In the genomic region with DNA sequence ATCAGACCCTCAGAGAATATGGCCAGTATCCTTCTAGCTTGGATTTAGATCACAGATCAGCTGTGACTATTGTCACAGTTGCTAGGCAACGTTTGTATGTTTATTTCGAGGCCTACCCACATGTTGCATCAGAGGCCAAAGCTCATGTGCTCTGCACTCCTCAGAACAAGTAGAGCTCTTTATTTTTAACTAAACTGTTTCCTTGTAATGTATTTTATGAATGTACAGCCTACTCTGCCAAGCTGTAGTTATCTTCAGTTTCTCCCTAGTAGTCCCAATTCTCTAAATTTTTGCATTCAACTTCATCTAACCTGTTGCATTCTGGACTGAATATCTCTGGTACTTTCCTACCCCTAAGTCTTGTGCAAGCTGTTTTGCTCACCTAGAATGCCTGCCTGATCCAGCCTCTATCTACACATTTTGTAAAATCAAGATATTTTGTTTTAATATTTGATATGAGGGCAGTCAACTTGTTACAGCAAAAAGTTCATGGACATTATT, we compare ENCODE assay signal across 8 cellular contexts. TPM values are rescaled to one million over a fixed set of nuclear protein-coding genes. Genes with fewer than 3 reads are reported as not detected.
DNase-seq lines count a peak whose midpoint lies in the region; ATAC-seq, FAIRE-seq and TF ChIP-seq lines count a peak whose summit lies in the region.

No MANE protein-coding gene starts in this region.

- H3K27ac ChIP-seq in CD4-positive, CD25-positive, alpha-beta regulatory T cell (ENCODE audit: insufficient read depth, low read length, poor library complexity, severe bottlenecking) = peak overlapping the region; percentile 90
- peak overlapping the region; percentile 58 to 79 for H3K27ac ChIP-seq in liver (ENCODE audit: low read depth in 1 of 2, low read length in 2 of 2)
- peak overlapping the region; percentile 38 to 90 (median 70) for H3K27ac ChIP-seq in tibial nerve

- H3K4me1 Mint-ChIP-seq in CD4-positive, CD25-positive, alpha-beta regulatory T cell = peaks cover 47 to 83% (median 75%) of the 10 kb centered on the region in 4 donors

- ATAC-seq in CD4-positive, CD25-positive, alpha-beta regulatory T cell (ENCODE audit: low read depth in 2 of 2) = peak; percentile 67 to 72
- ATAC-seq in GM19351 (IDR thresholded peaks at IDR 0.05; ENCODE audit: unreplicated experiment) (peak; percentile 68), HG02642 (IDR thresholded peaks at IDR 0.05; ENCODE audit: poor library complexity, unreplicated experiment) (no peak)

- peak; percentile 10 to 16 for TF ChIP-seq RAD21 in liver (IDR thresholded peaks at IDR 0.05)

- WGBS in liver = 5% methylated on average over 2 of the region's 2 CpGs
- WGBS in tibial nerve, 2 donors = 0 to 16% methylated on average over 2 of the region's 2 CpGs

- no peaks in the 10 kb centered on the region for H3K9me3 ChIP-seq in CD4-positive, CD25-positive, alpha-beta regulatory T cell (ENCODE audit: control insufficient read depth in 2 of 2, low read length in 2 of 2)
- H3K9me3 ChIP-seq in liver (ENCODE audit: control insufficient read depth in 4 of 4, low read length in 3 of 4) (no peaks in the 10 kb centered on the region), tibial nerve (no peaks in the 10 kb centered on the region)

- TF ChIP-seq CTCF in bronchial epithelial cell (IDR thresholded peaks at IDR 0.05; ENCODE audit: insufficient read depth, low read length, severe bottlenecking) = no peak
- TF ChIP-seq CTCF in liver (IDR thresholded peaks at IDR 0.05; ENCODE audit: low read depth, low read length, missing input control) = no peak
- no peak for TF ChIP-seq CTCF in tibial nerve (IDR thresholded peaks at IDR 0.05)

- H3K27me3 Mint-ChIP-seq in CD4-positive, CD25-positive, alpha-beta regulatory T cell = no peaks in the 10 kb centered on the region

- H3K27ac Mint-ChIP-seq in CD4-positive, CD25-positive, alpha-beta regulatory T cell = peak overlapping the region; percentile 92 to 99 (median 95)

- H3K9ac ChIP-seq in liver (ENCODE audit: low read depth in 1 of 2, low read length in 2 of 2) = no peak overlapping the region

- no peaks in the 10 kb centered on the region for H3K27me3 ChIP-seq in CD4-positive, CD25-positive, alpha-beta regulatory T cell (ENCODE audit: control insufficient read depth, insufficient read depth, low read length)
- H3K27me3 ChIP-seq in bronchial epithelial cell (ENCODE audit: control insufficient read depth, insufficient read depth, low read length) = no peaks in the 10 kb centered on the region
- H3K27me3 ChIP-seq in liver (ENCODE audit: control insufficient read depth in 4 of 4, insufficient read depth in 4 of 4, low read length in 3 of 4) = no peaks in the 10 kb centered on the region
- H3K27me3 ChIP-seq in tibial nerve = no peaks in the 10 kb centered on the region

- peaks cover 40% of the 10 kb centered on the region for H3K4me1 ChIP-seq in CD4-positive, CD25-positive, alpha-beta regulatory T cell (ENCODE audit: control insufficient read depth, insufficient read depth, low read length, poor library complexity, severe bottlenecking)
- H3K4me1 ChIP-seq in liver (ENCODE audit: control insufficient read depth in 4 of 4, insufficient read depth in 4 of 4, low read length in 3 of 4) (peaks cover 9 to 37% (median 22%) of the 10 kb centered on the region in 4 donors), tibial nerve (peaks cover 0 to 84% (median 29%) of the 10 kb centered on the region in 4 donors)

- FAIRE-seq in bronchial epithelial cell (lab: Jason Lieb, UNC) = no peak

- H3K36me3 ChIP-seq in CD4-positive, CD25-positive, alpha-beta regulatory T cell (ENCODE audit: control insufficient read depth, insufficient read depth, low read length) = peaks cover 4% of the 10 kb centered on the region
- H3K36me3 ChIP-seq in bronchial epithelial cell (ENCODE audit: control insufficient read depth, insufficient read depth, low read length) (peaks cover 4% of the 10 kb centered on the region), liver (ENCODE audit: control insufficient read depth in 4 of 4, insufficient read depth in 3 of 4, low read depth in 1 of 4, low read length in 3 of 4) (no peaks in the 10 kb centered on the region), tibial nerve (no peaks in the 10 kb centered on the region)

- peak in 1 of 2 donors; percentile 11 for TF ChIP-seq POLR2A in tibial nerve (IDR thresholded peaks at IDR 0.05)

- peak; percentile 59 to 79 (median 60) for DNase-seq in CD4-positive, CD25-positive, alpha-beta regulatory T cell
- DNase-seq in NCI-H510A treated with DMSO at 0.1 percent for 48 hours (lab: John Stamatoyannopoulos, UW) (peak; percentile 41), bronchial epithelial cell (ENCODE audit: low read depth) (peak; percentile 88), tibial nerve (ENCODE audit: low spot score in 2 of 2) (peak in 1 of 2 donors; percentile 63), T1000 (lab: John Stamatoyannopoulos, UW) (no peak)

- no peaks in the 10 kb centered on the region for H3K9me3 Mint-ChIP-seq in CD4-positive, CD25-positive, alpha-beta regulatory T cell

- TF ChIP-seq EP300 in tibial nerve (IDR thresholded peaks at IDR 0.05) = peak; percentile 83 to 93

- peaks cover 20% of the 10 kb centered on the region for H3K36me3 Mint-ChIP-seq in CD4-positive, CD25-positive, alpha-beta regulatory T cell

- H3K4me3 ChIP-seq in CD4-positive, CD25-positive, alpha-beta regulatory T cell (ENCODE audit: low read depth, low read length) = peak overlapping the region; percentile 55
- H3K4me3 ChIP-seq in bronchial epithelial cell (ENCODE audit: low read depth, low read length) = no peak overlapping the region
- H3K4me3 ChIP-seq in liver (ENCODE audit: low read depth in 1 of 3, low read length in 3 of 3) = no peak overlapping the region
- H3K4me3 ChIP-seq in tibial nerve = no peak overlapping the region

- H3K4me3 Mint-ChIP-seq in CD4-positive, CD25-positive, alpha-beta regulatory T cell = peak overlapping the region; percentile 39 to 73 (median 70)

TF ChIP-seq in liver, 16 proteins besides CTCF, POLR2A, EP300 and RAD21 (continues in another document):
- TF ChIP-seq YY1 (IDR thresholded peaks at IDR 0.05) (peak; percentile 55), ATF3 (IDR thresholded peaks at IDR 0.05) (peak; percentile 93), HNF4G (IDR thresholded peaks at IDR 0.05) (peak; percentile 81), JUND (IDR thresholded peaks at IDR 0.05) (peak; percentile 48 to 84), NR2F2 (IDR thresholded peaks at IDR 0.05) (peak; percentile 59), TAF1 (conservative IDR thresholded peaks at IDR 0.05) (no peak), HNF4A (conservative IDR thresholded peaks at IDR 0.05) (peak; percentile 91 to 94), ZBTB33 (IDR thresholded peaks at IDR 0.05) (no peak), FOXA2 (IDR thresholded peaks at IDR 0.05) (no peak), EGR1 (IDR thresholded peaks at IDR 0.05; ENCODE audit: low read depth in 2 of 2) (no peak), MAX (IDR thresholded peaks at IDR 0.05) (peak; percentile 68), FOXA1 (IDR thresholded peaks at IDR 0.05) (no peak)
- TF ChIP-seq, protein P1, sequence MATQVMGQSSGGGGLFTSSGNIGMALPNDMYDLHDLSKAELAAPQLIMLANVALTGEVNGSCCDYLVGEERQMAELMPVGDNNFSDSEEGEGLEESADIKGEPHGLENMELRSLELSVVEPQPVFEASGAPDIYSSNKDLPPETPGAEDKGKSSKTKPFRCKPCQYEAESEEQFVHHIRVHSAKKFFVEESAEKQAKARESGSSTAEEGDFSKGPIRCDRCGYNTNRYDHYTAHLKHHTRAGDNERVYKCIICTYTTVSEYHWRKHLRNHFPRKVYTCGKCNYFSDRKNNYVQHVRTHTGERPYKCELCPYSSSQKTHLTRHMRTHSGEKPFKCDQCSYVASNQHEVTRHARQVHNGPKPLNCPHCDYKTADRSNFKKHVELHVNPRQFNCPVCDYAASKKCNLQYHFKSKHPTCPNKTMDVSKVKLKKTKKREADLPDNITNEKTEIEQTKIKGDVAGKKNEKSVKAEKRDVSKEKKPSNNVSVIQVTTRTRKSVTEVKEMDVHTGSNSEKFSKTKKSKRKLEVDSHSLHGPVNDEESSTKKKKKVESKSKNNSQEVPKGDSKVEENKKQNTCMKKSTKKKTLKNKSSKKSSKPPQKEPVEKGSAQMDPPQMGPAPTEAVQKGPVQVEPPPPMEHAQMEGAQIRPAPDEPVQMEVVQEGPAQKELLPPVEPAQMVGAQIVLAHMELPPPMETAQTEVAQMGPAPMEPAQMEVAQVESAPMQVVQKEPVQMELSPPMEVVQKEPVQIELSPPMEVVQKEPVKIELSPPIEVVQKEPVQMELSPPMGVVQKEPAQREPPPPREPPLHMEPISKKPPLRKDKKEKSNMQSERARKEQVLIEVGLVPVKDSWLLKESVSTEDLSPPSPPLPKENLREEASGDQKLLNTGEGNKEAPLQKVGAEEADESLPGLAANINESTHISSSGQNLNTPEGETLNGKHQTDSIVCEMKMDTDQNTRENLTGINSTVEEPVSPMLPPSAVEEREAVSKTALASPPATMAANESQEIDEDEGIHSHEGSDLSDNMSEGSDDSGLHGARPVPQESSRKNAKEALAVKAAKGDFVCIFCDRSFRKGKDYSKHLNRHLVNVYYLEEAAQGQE (IDR thresholded peaks at IDR 0.05) = peak; percentile 35

RNA-seq across cellular contexts. Expression of gene CAST, which starts 52.8 kb away (rescaled TPM):
- total RNA-seq in CD4-positive, CD25-positive, alpha-beta regulatory T cell = 374 TPM
- polyA plus RNA-seq in CD4-positive, CD25-positive, alpha-beta regulatory T cell = 10 to 100 TPM; 37.8 to 53.1 (median 47.2) TPM
- total RNA-seq in bronchial epithelial cell (182 and 300 TPM in 2 replicates), liver (100 to 1,000 TPM in 1 of 2 donors, 10 to 100 TPM in 1; 89.1 to 126 TPM), tibial nerve (100 to 1,000 TPM; 247 to 316 (median 259) TPM)
- 10 to 100 TPM; 43.3 to 72.9 TPM for polyA plus RNA-seq in liver
